Comparison of ENCODE assay signal across 26 cellular contexts in genomic region chr10:24397662-24398061, GRCh38.
"Had no signal": no experiment of that assay in that cellular context is flagged by ENCODE, and none has a peak within 500 bp of the region (broad histone marks: within the 10 kb centered on the region; RNA-seq: fewer than 3 reads in every experiment).

No MANE protein-coding gene starts in this region.

- H3K4me3 ChIP-seq: colonic mucosa, coronary artery, dorsolateral prefrontal cortex, esophagus muscularis mucosa, esophagus squamous epithelium, gastroesophageal sphincter, heart left ventricle, heart right ventricle had no signal

- DNase-seq: colonic mucosa; cortex of kidney; dermis blood vessel endothelial cell; dorsolateral prefrontal cortex; effector CD4-positive, alpha-beta T cell; effector CD8-positive, alpha-beta T cell; effector memory CD4-positive, alpha-beta T cell; effector memory CD8-positive, alpha-beta T cell; endodermal cell; esophagus squamous epithelium; foreskin fibroblast; foreskin keratinocyte; foreskin melanocyte; glutamatergic neuron; head of caudate nucleus; heart left ventricle; heart right ventricle had no signal

- FAIRE-seq: colon, endometrium, endothelial cell of umbilical vein, frontal cortex had no signal

- ATAC-seq: effector memory CD8-positive, alpha-beta T cell; esophagus mucosa; foreskin keratinocyte; gastroesophageal sphincter; heart left ventricle; heart right ventricle had no signal

- H3K9me3 ChIP-seq: colonic mucosa, esophagus muscularis mucosa, esophagus squamous epithelium, gastroesophageal sphincter, heart left ventricle, heart right ventricle had no signal

- H3K27ac ChIP-seq: colonic mucosa, coronary artery, dorsolateral prefrontal cortex, epithelial cell of prostate, esophagus muscularis mucosa, esophagus squamous epithelium, foreskin keratinocyte, gastroesophageal sphincter, heart left ventricle, heart right ventricle had no signal

- H3K36me3 ChIP-seq: colonic mucosa, gastroesophageal sphincter had no signal

- H3K27me3 ChIP-seq: colonic mucosa, dorsolateral prefrontal cortex, esophagus muscularis mucosa, esophagus squamous epithelium, foreskin keratinocyte, gastroesophageal sphincter, heart left ventricle, heart right ventricle had no signal

- H3K4me1 ChIP-seq: colonic mucosa, esophagus muscularis mucosa, esophagus squamous epithelium, foreskin keratinocyte, gastroesophageal sphincter, heart left ventricle, heart right ventricle had no signal
